Comparison of ENCODE assay signal across 9 cellular contexts in genomic region chr9:33445389-33445881, GRCh38. TPM values are rescaled to one million over a fixed set of nuclear protein-coding genes. Genes with fewer than 3 reads are reported as not detected.
DNase-seq lines count a peak whose midpoint lies in the region; ATAC-seq, FAIRE-seq and TF ChIP-seq lines count a peak whose summit lies in the region.
"Had no signal": no experiment of that assay in that cellular context is flagged by ENCODE, and none has a peak within 500 bp of the region (broad histone marks: within the 10 kb centered on the region; RNA-seq: fewer than 3 reads in every experiment).

No MANE protein-coding gene starts in this region.

- no TSS peak for BruUV-seq in IMR-90 (replicated peaks; lab: Mats Ljungman, UMichigan)

- 100% methylated on average over 2 of the region's 8 CpGs; no CpG with 5 or more reads in 1 of the 2 experiments for WGBS in IMR-90 (ENCODE audit: extremely low coverage in 2 of 2, insufficient read length in 1 of 2), 2 experiments
- 10 to 60% (median 29%) methylated on average over 7 to 8 of the region's 8 CpGs for WGBS in small intestine, 3 donors

- H2BK120ac ChIP-seq in IMR-90 (ENCODE audit: low read depth, low read length): no peak overlapping the region

- no peak for FAIRE-seq in small intestine (lab: Jason Lieb, UNC)

- no peaks in the 10 kb centered on the region for H3K9me3 ChIP-seq in IMR-90 (ENCODE audit: control insufficient read depth, insufficient read depth, low read length)
- no peaks in the 10 kb centered on the region for H3K9me3 ChIP-seq in small intestine (ENCODE audit: control insufficient read depth, low read depth)
- H3K9me3 ChIP-seq in gastrocnemius medialis: no peaks in the 10 kb centered on the region
- H3K9me3 ChIP-seq: esophagus muscularis mucosa had no signal

- H3K27ac ChIP-seq in IMR-90 (ENCODE audit: insufficient read depth, low read length) (no peak overlapping the region), small intestine (ENCODE audit: low read depth in 1 of 2, low read length in 1 of 2) (peak overlapping the region; percentile 83 to 98), gastrocnemius medialis (no peak overlapping the region)
- H3K27ac ChIP-seq: esophagus muscularis mucosa had no signal

- no peak overlapping the region for H3K4me3 ChIP-seq in IMR-90 (ENCODE audit: insufficient read depth, low read depth, low read length)
- H3K4me3 ChIP-seq in small intestine (ENCODE audit: low read depth in 1 of 2, low read length in 2 of 2): peak overlapping the region in 1 of 2 donors; percentile 84
- no peak overlapping the region for H3K4me3 ChIP-seq in gastrocnemius medialis

- no peak overlapping the region for H2AFZ ChIP-seq in IMR-90 (replicated peaks; ENCODE audit: low read length, poor library complexity)

- H4K20me1 ChIP-seq in IMR-90 (ENCODE audit: insufficient read depth, low read length): no peaks in the 10 kb centered on the region

- H3K36me3 ChIP-seq in IMR-90 (ENCODE audit: control insufficient read depth, insufficient read depth, low read length) (no peaks in the 10 kb centered on the region), small intestine (ENCODE audit: control insufficient read depth in 2 of 2, insufficient read depth in 2 of 2, low read length in 2 of 2) (peaks cover 3 to 7% of the 10 kb centered on the region in 2 donors), gastrocnemius medialis (no peaks in the 10 kb centered on the region)

- in situ Hi-C loops in IMR-90 (cut with MboI; ENCODE audit: low sequenced_read_pairs) (no loop called here), gastrocnemius medialis (cut with MboI; ENCODE audit: low sequenced_read_pairs in 4 of 4) (no loop called here)

- no peak overlapping the region for H3K18ac ChIP-seq in IMR-90 (ENCODE audit: low read depth, low read length)

- POLR2A ChIA-PET in IMR-90 (lab: Charles Lee; ENCODE audit: unreplicated experiment): no interaction called here

- no peak overlapping the region; the same call in 1 of the 2 replicates for H3K4ac ChIP-seq in IMR-90 (ENCODE audit: low read depth, low read length)

- intact Hi-C loops in IMR-90 (cut with micrococcal nuclease) (no loop called here), gastrocnemius medialis (cut with DNase I; ENCODE audit: low total_unique reads) (loop anchor here (10.0 kb wide), 1 partner anchor 59 kb away; no protein-coding TSS in a partner anchor)

- 0 out of 2 replicates have a peak overlapping the region, but pooled peaks have one; percentile 14 for H2AK5ac ChIP-seq in IMR-90 (ENCODE audit: low read depth, low read length)

- no peak overlapping the region for H3K9ac ChIP-seq in IMR-90 (ENCODE audit: low read depth, low read length)

- no peak overlapping the region for H2BK5ac ChIP-seq in IMR-90 (ENCODE audit: low read depth, low read length, poor library complexity, severe bottlenecking)

- no peaks in the 10 kb centered on the region for H3K79me1 ChIP-seq in IMR-90 (ENCODE audit: low read depth in 1 of 2, low read length in 2 of 2)

- no peak overlapping the region for H3K23ac ChIP-seq in IMR-90 (ENCODE audit: low read depth, low read length)

- H2BK20ac ChIP-seq in IMR-90 (ENCODE audit: low read depth, low read length): no peak overlapping the region

- no peak overlapping the region for H4K91ac ChIP-seq in IMR-90 (ENCODE audit: insufficient read depth, low read depth, low read length)

- TF ChIP-seq CTCF in IMR-90 (conservative IDR thresholded peaks at IDR 0.05; ENCODE audit: low read depth, low read length): no peak
- no peak for TF ChIP-seq CTCF in gastrocnemius medialis (IDR thresholded peaks at IDR 0.05 in 4 of 5, conservative IDR thresholded peaks at IDR 0.05 in 1 of 5)

- H3K27me3 ChIP-seq in IMR-90 (ENCODE audit: control insufficient read depth, insufficient read depth, low read length) (peaks cover 2% of the 10 kb centered on the region; the same call in 1 of the 2 replicates), small intestine (ENCODE audit: control insufficient read depth in 2 of 2, insufficient read depth in 2 of 2, low read length in 2 of 2) (no peaks in the 10 kb centered on the region), gastrocnemius medialis (no peaks in the 10 kb centered on the region)

- no peak for TF ChIP-seq RAD21 in IMR-90 (IDR thresholded peaks at IDR 0.05; ENCODE audit: low read length)

- TF ChIP-seq POLR2A in IMR-90 (IDR thresholded peaks at IDR 0.05; ENCODE audit: low read depth, low read length): no peak
- no peak for TF ChIP-seq POLR2A in gastrocnemius medialis (IDR thresholded peaks at IDR 0.05)

- H2AK9ac ChIP-seq in IMR-90 (replicated peaks; ENCODE audit: low read depth, low read length, poor library complexity): no peak overlapping the region

- DNase-seq in IMR-90: no peak
- peak; percentile 39 for DNase-seq in T-helper 22 cell (ENCODE audit: low read depth)
- DNase-seq in small intestine: peak; percentile 90
- no peak for DNase-seq in gastrocnemius medialis
- DNase-seq in COR-L47 (lab: John Stamatoyannopoulos, UW): no peak
- DNase-seq: NCI-H446 treated with DMSO at 0.1 percent for 48 hours had no signal

- H3K4me2 ChIP-seq in IMR-90 (ENCODE audit: low read depth, low read length): no peak overlapping the region

- H4K8ac ChIP-seq in IMR-90 (ENCODE audit: low read depth in 2 of 2, low read length in 2 of 2): no peak overlapping the region

- peaks cover 9% of the 10 kb centered on the region for H3K9me1 ChIP-seq in IMR-90 (ENCODE audit: insufficient read depth, low read length)

- ATAC-seq in IMR-90 (ENCODE audit: low read depth) (no peak), esophagus mucosa (peak; percentile 3), gastrocnemius medialis (no peak), GM18511 (IDR thresholded peaks at IDR 0.05; ENCODE audit: unreplicated experiment) (no peak)

- no peak overlapping the region for H3K14ac ChIP-seq in IMR-90 (replicated peaks; ENCODE audit: low read depth, low read length)

- CTCF ChIA-PET in IMR-90 (lab: Yijun Ruan, JAX): no interaction called here

- H3K56ac ChIP-seq in IMR-90 (ENCODE audit: extremely low read depth, insufficient read depth, low read length): no peak overlapping the region

- H4K5ac ChIP-seq in IMR-90 (ENCODE audit: low read depth, low read length): no peak overlapping the region

- H3K4me1 ChIP-seq in IMR-90 (ENCODE audit: control insufficient read depth, insufficient read depth, low read length): peaks cover 10% of the 10 kb centered on the region
- peaks cover 0 to 4% of the 10 kb centered on the region in 2 donors for H3K4me1 ChIP-seq in small intestine (ENCODE audit: control insufficient read depth in 2 of 2, insufficient read depth in 1 of 2, low read depth in 1 of 2, low read length in 1 of 2)
- H3K4me1 ChIP-seq in gastrocnemius medialis: peaks cover 5 to 6% of the 10 kb centered on the region in 2 donors

- dilution Hi-C loops in IMR-90 (cut with HindIII; ENCODE audit: low sequenced_read_pairs, unreplicated experiment): no loop called here

- no peak overlapping the region for H2BK15ac ChIP-seq in IMR-90 (ENCODE audit: low read depth, low read length)

TF ChIP-seq in IMR-90, 13 proteins besides CTCF, POLR2A, EP300 and RAD21 (continues in another document):
- TF ChIP-seq MAZ (IDR thresholded peaks at IDR 0.05; ENCODE audit: borderline replicate concordance, low read depth, low read length) (no peak), SMC3 (IDR thresholded peaks at IDR 0.05; ENCODE audit: low read depth, low read length) (no peak), CEBPB (IDR thresholded peaks at IDR 0.05; ENCODE audit: low read depth, low read length) (no peak), ELK1 (IDR thresholded peaks at IDR 0.05; ENCODE audit: borderline replicate concordance, low read depth, low read length) (no peak), MXI1 (IDR thresholded peaks at IDR 0.05; ENCODE audit: borderline replicate concordance, low read depth, low read length) (no peak), RFX5 (IDR thresholded peaks at IDR 0.05; ENCODE audit: low read depth, low read length) (no peak), FOS (IDR thresholded peaks at IDR 0.05; ENCODE audit: low read depth, low read length) (no peak), CHD1 (IDR thresholded peaks at IDR 0.05; ENCODE audit: low read depth, low read length) (no peak), RCOR1 (IDR thresholded peaks at IDR 0.05; ENCODE audit: insufficient replicate concordance, low read length) (no peak), BHLHE40 (IDR thresholded peaks at IDR 0.05; ENCODE audit: low read depth, low read length) (no peak)

RNA-seq across cellular contexts. Expression of gene AQP3, which starts 2.0 kb away (rescaled TPM):
- 3.3 and 3.8 TPM in 2 replicates for total RNA-seq in IMR-90 (2012; rRNA removed)
- 10.4 and 12.2 TPM in 2 replicates for polyA plus RNA-seq in IMR-90 (2012; rRNA removed)
- polyA plus RNA-seq in IMR-90 (2012; cell fraction: cytosol; rRNA removed): 14.4 and 24.3 TPM in 2 replicates
- polyA plus RNA-seq in IMR-90 (2012; cell fraction: nucleus; rRNA removed; ENCODE audit: low replicate concordance): 9.0 and 17.5 TPM in 2 replicates
- 1,467 TPM for total RNA-seq in esophagus mucosa
- 100 to 1,000 TPM in 2 of 3 donors, 10 to 100 TPM in 1; 36.6 to 158 (median 117) TPM for polyA plus RNA-seq in small intestine
- 10 to 100 TPM in 2 of 4 donors, 1 to 10 TPM in 2; 1.7 to 24.2 (median 13.5) TPM for total RNA-seq in gastrocnemius medialis

RNA-seq across cellular contexts. Expression of gene NOL6, which starts 28.3 kb away (rescaled TPM):
- total RNA-seq in IMR-90 (2012; rRNA removed) (42.8 and 47.3 TPM in 2 replicates), esophagus mucosa (37.9 TPM), gastrocnemius medialis (10 to 100 TPM; 18.1 to 36.3 (median 29.1) TPM)
- polyA plus RNA-seq in IMR-90 (2012; rRNA removed) (71.7 and 75.1 TPM in 2 replicates), small intestine (10 to 100 TPM in 2 of 3 donors, 1 to 10 TPM in 1; 8.5 to 19.6 (median 10.3) TPM)
- 40.8 and 45.2 TPM in 2 replicates for polyA plus RNA-seq in IMR-90 (2012; cell fraction: cytosol; rRNA removed)
- polyA plus RNA-seq in IMR-90 (2012; cell fraction: nucleus; rRNA removed; ENCODE audit: low replicate concordance): 72.9 and 141 TPM in 2 replicates

RNA-seq across cellular contexts. Expression of gene AQP7, which starts 43.1 kb away (rescaled TPM):
- total RNA-seq in IMR-90 (2012; rRNA removed) (0.28 TPM in 1 of 2 replicates, not detected in the other), esophagus mucosa (1.7 TPM), gastrocnemius medialis (10 to 100 TPM in 1 of 4 donors, 1 to 10 TPM in 3; 2.1 to 10.7 (median 4.1) TPM)
- polyA plus RNA-seq in IMR-90 (2012; rRNA removed) (0.07 TPM in 1 of 2 replicates, not detected in the other), small intestine (10 to 100 TPM; 18.7 to 38.0 (median 33.2) TPM)
- 0.05 and 0.20 TPM in 2 replicates for polyA plus RNA-seq in IMR-90 (2012; cell fraction: cytosol; rRNA removed)
- polyA plus RNA-seq in IMR-90 (2012; cell fraction: nucleus; rRNA removed; ENCODE audit: low replicate concordance): 0.42 and 0.61 TPM in 2 replicates

Comparison
In these comparisons a context has a peak if more than half of its experiments do, and no peak if none do; other contexts are left out.
1. DNase-seq: peak in T-helper 22 cell (single experiment) and small intestine (single experiment); none in IMR-90 (single experiment), gastrocnemius medialis (0 of 2) and COR-L47 (single experiment).
2. H3K27ac ChIP-seq: peak in small intestine (2 of 2); none in IMR-90 (single experiment) and gastrocnemius medialis (0 of 4).
3. RNA of gene AQP3, which starts 2.0 kb away (total RNA-seq): 1,467 TPM in esophagus mucosa (single experiment); 1.7 to 24.2 TPM in gastrocnemius medialis and 3.3 to 3.8 TPM in IMR-90; every median in the first group is over 10 times any median in the second.